1 cellular context compared by ENCODE assay signal in the genomic region with DNA sequence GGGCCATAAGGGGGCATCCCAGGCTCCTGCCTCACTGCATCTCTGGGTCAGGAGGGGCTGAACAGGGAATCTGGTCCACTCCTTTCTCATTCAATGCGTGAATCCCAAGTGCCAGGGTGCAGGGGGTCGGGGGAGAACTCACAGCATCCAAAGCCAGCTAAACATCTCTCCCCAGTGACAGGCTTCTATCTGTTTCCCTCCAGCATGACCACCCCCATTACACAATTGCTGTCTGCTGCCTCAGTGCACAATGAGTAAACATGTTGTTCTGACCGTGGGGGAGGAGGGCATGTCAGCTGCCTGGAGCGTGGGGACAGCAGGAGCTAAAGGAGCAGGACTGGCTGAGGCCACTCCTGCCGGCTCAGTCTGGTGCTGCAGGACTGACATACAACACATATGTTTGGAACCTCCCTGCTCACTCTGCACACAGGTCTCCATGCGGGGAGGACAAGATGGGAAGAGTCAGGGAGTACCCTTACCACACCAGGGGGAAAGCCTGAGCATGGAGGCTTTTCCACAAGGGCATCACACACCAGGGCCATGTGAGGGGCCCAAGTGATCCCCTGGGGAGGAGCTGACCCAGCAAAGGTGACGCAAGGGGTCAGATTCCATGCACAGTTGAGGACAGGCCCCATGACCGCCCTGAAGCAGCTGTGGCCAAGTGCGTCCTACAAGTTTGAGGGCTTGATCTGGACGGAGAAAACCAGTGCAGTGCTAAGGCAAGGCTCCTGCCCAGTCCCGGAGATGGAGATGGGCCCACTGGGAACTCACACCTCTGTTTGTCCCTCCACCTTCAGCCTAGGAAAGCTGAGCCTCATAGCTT.
TF ChIP-seq lines count a peak whose summit lies in the region.

No MANE protein-coding gene starts in this region.

TF ChIP-seq in SK-N-SH treated with all-trans-retinoic acid at 6 μM for 48 hours, 23 proteins besides CTCF, POLR2A, EP300 and RAD21 (continued from another document):
- TF ChIP-seq, protein P1, sequence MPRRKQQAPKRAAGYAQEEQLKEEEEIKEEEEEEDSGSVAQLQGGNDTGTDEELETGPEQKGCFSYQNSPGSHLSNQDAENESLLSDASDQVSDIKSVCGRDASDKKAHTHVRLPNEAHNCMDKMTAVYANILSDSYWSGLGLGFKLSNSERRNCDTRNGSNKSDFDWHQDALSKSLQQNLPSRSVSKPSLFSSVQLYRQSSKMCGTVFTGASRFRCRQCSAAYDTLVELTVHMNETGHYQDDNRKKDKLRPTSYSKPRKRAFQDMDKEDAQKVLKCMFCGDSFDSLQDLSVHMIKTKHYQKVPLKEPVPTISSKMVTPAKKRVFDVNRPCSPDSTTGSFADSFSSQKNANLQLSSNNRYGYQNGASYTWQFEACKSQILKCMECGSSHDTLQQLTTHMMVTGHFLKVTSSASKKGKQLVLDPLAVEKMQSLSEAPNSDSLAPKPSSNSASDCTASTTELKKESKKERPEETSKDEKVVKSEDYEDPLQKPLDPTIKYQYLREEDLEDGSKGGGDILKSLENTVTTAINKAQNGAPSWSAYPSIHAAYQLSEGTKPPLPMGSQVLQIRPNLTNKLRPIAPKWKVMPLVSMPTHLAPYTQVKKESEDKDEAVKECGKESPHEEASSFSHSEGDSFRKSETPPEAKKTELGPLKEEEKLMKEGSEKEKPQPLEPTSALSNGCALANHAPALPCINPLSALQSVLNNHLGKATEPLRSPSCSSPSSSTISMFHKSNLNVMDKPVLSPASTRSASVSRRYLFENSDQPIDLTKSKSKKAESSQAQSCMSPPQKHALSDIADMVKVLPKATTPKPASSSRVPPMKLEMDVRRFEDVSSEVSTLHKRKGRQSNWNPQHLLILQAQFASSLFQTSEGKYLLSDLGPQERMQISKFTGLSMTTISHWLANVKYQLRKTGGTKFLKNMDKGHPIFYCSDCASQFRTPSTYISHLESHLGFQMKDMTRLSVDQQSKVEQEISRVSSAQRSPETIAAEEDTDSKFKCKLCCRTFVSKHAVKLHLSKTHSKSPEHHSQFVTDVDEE (CRISPR knock-in tag; IDR thresholded peaks at IDR 0.05), result no peak
- TF ChIP-seq ZFP3 (CRISPR knock-in tag; IDR thresholded peaks at IDR 0.05), result no peak
- TF ChIP-seq TOX (CRISPR knock-in tag; IDR thresholded peaks at IDR 0.05; ENCODE audit: borderline replicate concordance), result no peak
- TF ChIP-seq, protein P2, sequence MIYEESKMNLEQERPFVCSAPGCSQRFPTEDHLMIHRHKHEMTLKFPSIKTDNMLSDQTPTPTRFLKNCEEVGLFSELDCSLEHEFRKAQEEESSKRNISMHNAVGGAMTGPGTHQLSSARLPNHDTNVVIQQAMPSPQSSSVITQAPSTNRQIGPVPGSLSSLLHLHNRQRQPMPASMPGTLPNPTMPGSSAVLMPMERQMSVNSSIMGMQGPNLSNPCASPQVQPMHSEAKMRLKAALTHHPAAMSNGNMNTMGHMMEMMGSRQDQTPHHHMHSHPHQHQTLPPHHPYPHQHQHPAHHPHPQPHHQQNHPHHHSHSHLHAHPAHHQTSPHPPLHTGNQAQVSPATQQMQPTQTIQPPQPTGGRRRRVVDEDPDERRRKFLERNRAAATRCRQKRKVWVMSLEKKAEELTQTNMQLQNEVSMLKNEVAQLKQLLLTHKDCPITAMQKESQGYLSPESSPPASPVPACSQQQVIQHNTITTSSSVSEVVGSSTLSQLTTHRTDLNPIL (CRISPR knock-in tag; IDR thresholded peaks at IDR 0.05; ENCODE audit: low read depth), result no peak
- no peak for TF ChIP-seq ESRRG (CRISPR knock-in tag; IDR thresholded peaks at IDR 0.05)
- TF ChIP-seq, protein P3, sequence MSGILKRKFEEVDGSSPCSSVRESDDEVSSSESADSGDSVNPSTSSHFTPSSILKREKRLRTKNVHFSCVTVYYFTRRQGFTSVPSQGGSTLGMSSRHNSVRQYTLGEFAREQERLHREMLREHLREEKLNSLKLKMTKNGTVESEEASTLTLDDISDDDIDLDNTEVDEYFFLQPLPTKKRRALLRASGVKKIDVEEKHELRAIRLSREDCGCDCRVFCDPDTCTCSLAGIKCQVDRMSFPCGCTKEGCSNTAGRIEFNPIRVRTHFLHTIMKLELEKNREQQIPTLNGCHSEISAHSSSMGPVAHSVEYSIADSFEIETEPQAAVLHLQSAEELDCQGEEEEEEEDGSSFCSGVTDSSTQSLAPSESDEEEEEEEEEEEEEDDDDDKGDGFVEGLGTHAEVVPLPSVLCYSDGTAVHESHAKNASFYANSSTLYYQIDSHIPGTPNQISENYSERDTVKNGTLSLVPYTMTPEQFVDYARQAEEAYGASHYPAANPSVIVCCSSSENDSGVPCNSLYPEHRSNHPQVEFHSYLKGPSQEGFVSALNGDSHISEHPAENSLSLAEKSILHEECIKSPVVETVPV (CRISPR knock-in tag; IDR thresholded peaks at IDR 0.05), result no peak
- TF ChIP-seq BACH2 (CRISPR knock-in tag; IDR thresholded peaks at IDR 0.05; ENCODE audit: borderline replicate concordance), result no peak
- TF ChIP-seq ZFP30 (CRISPR knock-in tag; IDR thresholded peaks at IDR 0.05), result no peak
- no peak for TF ChIP-seq SNAI2 (CRISPR knock-in tag; IDR thresholded peaks at IDR 0.05)
- TF ChIP-seq PPARA (CRISPR knock-in tag; IDR thresholded peaks at IDR 0.05; ENCODE audit: borderline replicate concordance), result no peak
- TF ChIP-seq ZNF70 (CRISPR knock-in tag; IDR thresholded peaks at IDR 0.05), result no peak
- no peak for TF ChIP-seq OSR1 (CRISPR knock-in tag; IDR thresholded peaks at IDR 0.05)
- TF ChIP-seq TCF4 (CRISPR knock-in tag; IDR thresholded peaks at IDR 0.05; ENCODE audit: borderline replicate concordance), result no peak
- TF ChIP-seq GLIS3 (CRISPR knock-in tag; IDR thresholded peaks at IDR 0.05), result no peak
- no peak for TF ChIP-seq ZNF565 (CRISPR knock-in tag; conservative IDR thresholded peaks at IDR 0.05; ENCODE audit: low read depth)
- no peak for TF ChIP-seq ZC3H10 (CRISPR knock-in tag; IDR thresholded peaks at IDR 0.05)
- TF ChIP-seq ZNF8 (CRISPR knock-in tag; IDR thresholded peaks at IDR 0.05), result no peak
